Comparison of ENCODE assay signal across 1 cellular context in genomic region chr20:43949248-43949647, GRCh38.
TF ChIP-seq lines count a peak whose summit lies in the region.

No MANE protein-coding gene starts in this region.

TF ChIP-seq in IMR-90, 13 proteins besides CTCF, POLR2A, EP300 and RAD21:
- no peak for TF ChIP-seq SMC3 (IDR thresholded peaks at IDR 0.05; ENCODE audit: low read depth, low read length)
- TF ChIP-seq BHLHE40 (IDR thresholded peaks at IDR 0.05; ENCODE audit: low read depth, low read length), result no peak
- no peak for TF ChIP-seq RCOR1 (IDR thresholded peaks at IDR 0.05; ENCODE audit: insufficient replicate concordance, low read length)
- no peak for TF ChIP-seq MAZ (IDR thresholded peaks at IDR 0.05; ENCODE audit: borderline replicate concordance, low read depth, low read length)
- no peak for TF ChIP-seq CHD1 (IDR thresholded peaks at IDR 0.05; ENCODE audit: low read depth, low read length)
- TF ChIP-seq ELK1 (IDR thresholded peaks at IDR 0.05; ENCODE audit: borderline replicate concordance, low read depth, low read length), result no peak
- no peak for TF ChIP-seq MAFK (IDR thresholded peaks at IDR 0.05; ENCODE audit: low read depth, low read length)
- no peak for TF ChIP-seq MXI1 (IDR thresholded peaks at IDR 0.05; ENCODE audit: borderline replicate concordance, low read depth, low read length)
- TF ChIP-seq NFE2L2 (IDR thresholded peaks at IDR 0.05; ENCODE audit: low read depth, low read length), result no peak
- TF ChIP-seq RFX5 (IDR thresholded peaks at IDR 0.05; ENCODE audit: low read depth, low read length), result no peak
- no peak for TF ChIP-seq USF2 (IDR thresholded peaks at IDR 0.05; ENCODE audit: low read depth, low read length)
- TF ChIP-seq FOS (IDR thresholded peaks at IDR 0.05; ENCODE audit: low read depth, low read length), result no peak
- no peak for TF ChIP-seq CEBPB (IDR thresholded peaks at IDR 0.05; ENCODE audit: low read depth, low read length)
